In genomic region chr16:807345-808251, GRCh38 we compare ENCODE assay signal across 8 cellular contexts. TPM values are rescaled to one million over a fixed set of nuclear protein-coding genes. Genes with fewer than 3 reads are reported as not detected.
DNase-seq lines count a peak whose midpoint lies in the region; ATAC-seq and TF ChIP-seq lines count a peak whose summit lies in the region.

No MANE protein-coding gene starts in this region.

- DNase-seq in NCI-H345 (lab: John Stamatoyannopoulos, UW) = peak; percentile 84
- DNase-seq in activated CD4-positive, alpha-beta T cell treated with anti-CD3 and anti-CD28 coated beads for 24 hours (ENCODE audit: low read depth in 2 of 2) = peak; percentile 79 to 80
- no peak for DNase-seq in chondrocyte (ENCODE audit: low spot score)
- peak; percentile 72 for DNase-seq in kidney glomerular epithelial cell (lab: John Stamatoyannopoulos, UW)
- peak; percentile 92 for DNase-seq in stimulated activated CD4-positive, alpha-beta T cell treated with anti-CD3 and anti-CD28 coated beads, Interleukin-15, amount 100 ng/mL, for 24 hours

- H2AFZ ChIP-seq in ACC112 (ENCODE audit: low read length, unreplicated experiment) = peak overlapping the region; percentile 74

- H3K4me1 ChIP-seq in ACC112 (ENCODE audit: control insufficient read depth, insufficient read depth, low read length, unreplicated experiment) = peaks cover 3% of the 10 kb centered on the region

- peaks cover 3% of the 10 kb centered on the region for H3K9me3 Mint-ChIP-seq in chondrocyte (ENCODE audit: low read depth)

- H3K4me3 ChIP-seq in ACC112 (ENCODE audit: low read depth, low read length) = peak overlapping the region; percentile 78

- peaks cover 8% of the 10 kb centered on the region for H3K4me1 Mint-ChIP-seq in chondrocyte (ENCODE audit: low read depth)

- no peaks in the 10 kb centered on the region for H3K36me3 Mint-ChIP-seq in chondrocyte (ENCODE audit: low read depth)

- H3K36me3 ChIP-seq in ACC112 (ENCODE audit: insufficient read depth, low read length) = no peaks in the 10 kb centered on the region

- peaks cover 5% of the 10 kb centered on the region for H3K79me2 ChIP-seq in ACC112 (ENCODE audit: control insufficient read depth, insufficient read depth, low read length, unreplicated experiment)

- TF ChIP-seq CTCF in chondrocyte (IDR thresholded peaks at IDR 0.05) = no peak

- peak overlapping the region; percentile 54 for H3K27ac ChIP-seq in ACC112 (ENCODE audit: low read depth, low read length)

- peaks cover 5% of the 10 kb centered on the region for H3K27me3 ChIP-seq in ACC112 (ENCODE audit: insufficient read depth, low read length)

- peaks cover 28% of the 10 kb centered on the region for H3K27me3 Mint-ChIP-seq in chondrocyte (ENCODE audit: low read depth)

- H3K27ac Mint-ChIP-seq in chondrocyte (ENCODE audit: unreplicated experiment) = peak overlapping the region; percentile 85

- peak overlapping the region; percentile 92 for H3K4me3 Mint-ChIP-seq in chondrocyte (ENCODE audit: unreplicated experiment)

- ATAC-seq in GM18868 (IDR thresholded peaks at IDR 0.05; ENCODE audit: unreplicated experiment) (peak; percentile 69), HG03103 (IDR thresholded peaks at IDR 0.05; ENCODE audit: low read depth, unreplicated experiment) (peak; percentile 86)

RNA-seq across cellular contexts. Expression of gene GNG13, which starts 7.1 kb away (rescaled TPM):
- total RNA-seq in chondrocyte = not detected in 3 replicates

RNA-seq across cellular contexts. Expression of gene CHTF18, which starts 19.2 kb away (rescaled TPM):
- total RNA-seq in chondrocyte = 12.8 to 35.9 TPM (median 13.3 TPM) in 3 replicates

RNA-seq across cellular contexts. Expression of gene RPUSD1, which starts 19.4 kb away (rescaled TPM):
- total RNA-seq in chondrocyte = 17.6 to 21.6 TPM (median 19.6 TPM) in 3 replicates

RNA-seq across cellular contexts. Expression of gene MSLN, which starts 47.1 kb away (rescaled TPM):
- total RNA-seq in chondrocyte = 0.41 TPM in 1 of 3 replicates, not detected in the others
